In the genomic region with DNA sequence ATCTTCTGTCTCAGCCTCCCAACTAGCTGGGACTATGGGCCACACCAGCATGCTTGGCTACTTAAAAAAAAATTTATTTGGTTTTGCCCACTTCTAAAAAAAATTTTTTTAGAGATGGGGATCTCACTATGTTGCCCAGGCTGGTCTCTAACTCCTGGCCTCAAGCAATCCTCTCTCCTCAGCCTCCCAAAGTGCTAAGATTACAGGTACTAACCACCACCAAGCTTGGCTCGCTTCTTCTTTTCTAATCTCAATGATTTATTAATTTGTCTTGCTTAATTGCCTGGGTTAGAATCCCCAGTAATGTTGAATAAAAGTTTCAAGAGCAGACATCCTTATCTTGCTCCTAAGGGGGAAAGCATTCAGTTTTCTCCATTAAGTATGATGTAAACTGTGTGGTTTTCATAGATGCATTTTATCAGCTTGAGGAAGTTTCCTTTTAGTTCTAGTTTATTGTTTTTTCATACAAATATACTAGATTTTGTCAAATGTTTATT, we compare ENCODE assay signal across 24 cellular contexts.
"Had no signal": no experiment of that assay in that cellular context is flagged by ENCODE, and none has a peak within 500 bp of the region (broad histone marks: within the 10 kb centered on the region; RNA-seq: fewer than 3 reads in every experiment).

No MANE protein-coding gene starts in this region.

- H3K27ac ChIP-seq: adrenal gland, ascending aorta, brain microvascular endothelial cell, coronary artery, dorsolateral prefrontal cortex, esophagus muscularis mucosa had no signal

- H3K27me3 ChIP-seq: ascending aorta, brain microvascular endothelial cell, esophagus muscularis mucosa had no signal

- H3K4me3 ChIP-seq: adrenal gland, ascending aorta, coronary artery, dorsolateral prefrontal cortex, esophagus muscularis mucosa had no signal

- H3K9me3 ChIP-seq: adrenal gland had no signal

- H3K4me1 ChIP-seq: adrenal gland, ascending aorta, esophagus muscularis mucosa had no signal

- H3K36me3 ChIP-seq: adrenal gland, ascending aorta, brain microvascular endothelial cell, esophagus muscularis mucosa had no signal

- DNase-seq: activated CD4-positive, alpha-beta T cell treated with anti-CD3 and anti-CD28 coated beads for 1 hour; activated CD4-positive, alpha-beta T cell treated with anti-CD3 and anti-CD28 coated beads for 4 hours; activated CD4-positive, alpha-beta T cell treated with anti-CD3 and anti-CD28 coated beads, Interleukin-2, amount 10 ng/mL, durations not matched to agents 7 days and 5 days; activated CD4-positive, alpha-beta T cell treated with anti-CD3 and anti-CD28 coated beads, Interleukin-2, amount 50 U/mL, for 4 hours; activated CD8-positive, alpha-beta memory T cell treated with anti-CD3 and anti-CD28 coated beads, Interleukin-2, amount 10 ng/mL, durations not matched to agents 7 days and 5 days; activated CD8-positive, alpha-beta memory T cell treated with anti-CD3 and anti-CD28 coated beads, Interleukin-2, amount 50 U/mL, for 4 hours; activated CD8-positive, alpha-beta T cell treated with anti-CD3 and anti-CD28 coated beads for 36 hours; activated effector memory CD4-positive, alpha-beta T cell treated with anti-CD3 and anti-CD28 coated beads, Interleukin-2, amount 50 U/mL, for 16 hours; activated naive CD4-positive, alpha-beta T cell treated with anti-CD3 and anti-CD28 coated beads for 36 hours; activated naive CD8-positive, alpha-beta T cell treated with anti-CD3 and anti-CD28 coated beads for 36 hours; activated naive CD8-positive, alpha-beta T cell treated with anti-CD3 and anti-CD28 coated beads, Interleukin-2, amount 50 U/mL, for 24 hours; activated T-cell treated with anti-CD3 and anti-CD28 coated beads, Interleukin-2, amount 50 U/mL, for 1 hour; activated T-cell treated with anti-CD3 and anti-CD28 coated beads, Interleukin-2, amount 50 U/mL, for 48 hours; adrenal gland; brain microvascular endothelial cell; dorsolateral prefrontal cortex; effector memory CD4-positive, alpha-beta T cell; endodermal cell; erythroblast; head of caudate nucleus; T-helper 2 cell had no signal
